Comparison of ENCODE assay signal across 9 cellular contexts in genomic region chr1:47444578-47445465, GRCh38. TPM values are rescaled to one million over a fixed set of nuclear protein-coding genes. Genes with fewer than 3 reads are reported as not detected.
DNase-seq lines count a peak whose midpoint lies in the region; ATAC-seq and TF ChIP-seq lines count a peak whose summit lies in the region.
"Had no signal": no experiment of that assay in that cellular context is flagged by ENCODE, and none has a peak within 500 bp of the region (broad histone marks: within the 10 kb centered on the region; RNA-seq: fewer than 3 reads in every experiment).

No MANE protein-coding gene starts in this region.

- TF ChIP-seq CTCF in AG04450 (IDR thresholded peaks at IDR 0.05; ENCODE audit: low read depth, low read length) (no peak), mammary epithelial cell (conservative IDR thresholded peaks at IDR 0.05 in 1 of 2, IDR thresholded peaks at IDR 0.05 in 1 of 2; ENCODE audit: extremely low read depth in 1 of 2, insufficient read depth in 1 of 2, low read depth in 1 of 2, low read length in 2 of 2) (no peak), CD14-positive monocyte (IDR thresholded peaks at IDR 0.05) (no peak)

- CTCF ChIA-PET in AG04450 (lab: Charles Lee) (interaction anchor here (1.1 kb wide), 2 partner anchors 9 to 266 kb away, joined by 3 to 5 read pairs; no protein-coding TSS in a partner anchor), mammary epithelial cell (lab: Charles Lee; ENCODE audit: low non-redundant PET) (no interaction called here)

- H3K27me3 Mint-ChIP-seq in CD14-positive monocyte (ENCODE audit: low read depth in 3 of 3): peaks cover 20 to 21% (median 20%) of the 10 kb centered on the region in 3 donors

- POLR2A ChIA-PET in AG04450 (lab: Yijun Ruan, JAX): no interaction called here

- H3K4me1 ChIP-seq in HUES6 (ENCODE audit: control insufficient read depth, insufficient read depth, low read length) (peaks cover 34% of the 10 kb centered on the region), mammary epithelial cell (ENCODE audit: insufficient read depth, low read length) (no peaks in the 10 kb centered on the region), mucosa of rectum (ENCODE audit: control insufficient read depth in 2 of 2, insufficient read depth in 2 of 2, low read length in 2 of 2) (peaks cover 21 to 28% of the 10 kb centered on the region in 2 donors)

- no peak overlapping the region for H3K4me2 ChIP-seq in mammary epithelial cell (ENCODE audit: insufficient read depth, low read depth, low read length)

- WGBS in mammary epithelial cell (ENCODE audit: low coverage, missing lambda C conversion rate): 14% methylated on average over 44 of the region's 72 CpGs

- H3K36me3 ChIP-seq in HUES6 (ENCODE audit: control insufficient read depth, insufficient read depth, low read length): no peaks in the 10 kb centered on the region
- H3K36me3 ChIP-seq in mammary epithelial cell (ENCODE audit: insufficient read depth, low read length): no peaks in the 10 kb centered on the region
- H3K36me3 ChIP-seq in mucosa of rectum (ENCODE audit: control insufficient read depth in 2 of 2, insufficient read depth in 2 of 2, low read length in 2 of 2): peaks cover 0 to 5% of the 10 kb centered on the region in 2 donors

- no peak for ATAC-seq in HG03280 (IDR thresholded peaks at IDR 0.05; ENCODE audit: unreplicated experiment)
- no peak for ATAC-seq in HG03196 (IDR thresholded peaks at IDR 0.05; ENCODE audit: unreplicated experiment)

- no peak overlapping the region for H3K27ac Mint-ChIP-seq in CD14-positive monocyte

- peaks cover 94% of the 10 kb centered on the region for H3K27me3 ChIP-seq in AG04450 (ENCODE audit: control insufficient read depth, insufficient read depth, low read length)
- peaks cover 100% of the 10 kb centered on the region for H3K27me3 ChIP-seq in HUES6 (ENCODE audit: control insufficient read depth, insufficient read depth, low read length)
- peaks cover 42% of the 10 kb centered on the region for H3K27me3 ChIP-seq in mammary epithelial cell (ENCODE audit: insufficient read depth, low read length)
- H3K27me3 ChIP-seq in mucosa of rectum (ENCODE audit: control insufficient read depth in 2 of 2, insufficient read depth in 2 of 2, low read length in 2 of 2): peaks cover 30 to 53% of the 10 kb centered on the region in 2 donors

- H3K4me3 ChIP-seq in AG04450 (ENCODE audit: low read depth, low read length): peak overlapping the region; percentile 20; the same call in 1 of the 2 replicates
- H3K4me3 ChIP-seq in HUES6 (ENCODE audit: low read depth, low read length): peak overlapping the region; percentile 49
- H3K4me3 ChIP-seq in mammary epithelial cell (replicated peaks in 1 of 3; ENCODE audit: insufficient read depth in 1 of 3, low read depth in 2 of 3, low read length in 3 of 3): no peak overlapping the region
- H3K4me3 ChIP-seq in mucosa of rectum (ENCODE audit: low read length in 2 of 2): peak overlapping the region; percentile 67 to 71

- DNase-seq in AG04450 (ENCODE audit: low read depth, low spot score) (no peak), mammary epithelial cell (peak; percentile 34), CD14-positive monocyte (ENCODE audit: low spot score) (no peak), epidermal melanocyte (ENCODE audit: insufficient read length, low spot score) (no peak)

- H3K79me2 ChIP-seq in mammary epithelial cell (ENCODE audit: insufficient read depth, low read length): no peaks in the 10 kb centered on the region

- BruUV-seq in mammary epithelial cell (replicated peaks; lab: Mats Ljungman, UMichigan): no TSS peak

- in situ Hi-C loops in mammary epithelial cell (cut with MboI; ENCODE audit: low sequenced_read_pairs in 2 of 2): no loop called here

- H3K9me3 ChIP-seq in AG04450 (ENCODE audit: control insufficient read depth, insufficient read depth, low read length) (no peaks in the 10 kb centered on the region; the same call in 1 of the 2 replicates), HUES6 (ENCODE audit: control insufficient read depth, insufficient read depth, low read depth, low read length) (no peaks in the 10 kb centered on the region), mammary epithelial cell (replicated peaks; ENCODE audit: insufficient read depth, low read length) (peaks cover 12% of the 10 kb centered on the region), mucosa of rectum (ENCODE audit: control insufficient read depth in 2 of 2, low read length in 2 of 2) (no peaks in the 10 kb centered on the region)

- H3K27ac ChIP-seq in AG04450 (ENCODE audit: low read depth, low read length): no peak overlapping the region
- H3K27ac ChIP-seq in HUES6 (ENCODE audit: low read depth, low read length): no peak overlapping the region
- no peak overlapping the region for H3K27ac ChIP-seq in mammary epithelial cell (ENCODE audit: insufficient read depth, low read depth, low read length)
- peak overlapping the region; percentile 35 to 50 for H3K27ac ChIP-seq in mucosa of rectum (ENCODE audit: low read depth in 2 of 2, low read length in 2 of 2)

- peaks cover 22% of the 10 kb centered on the region for H3K4me1 Mint-ChIP-seq in CD14-positive monocyte

- no peaks in the 10 kb centered on the region for H4K20me1 ChIP-seq in mammary epithelial cell (ENCODE audit: insufficient read depth, low read length)

- H3K36me3 Mint-ChIP-seq in CD14-positive monocyte: peaks cover 9 to 16% of the 10 kb centered on the region in 2 donors

- dilution Hi-C loops in mammary epithelial cell (cut with HindIII; ENCODE audit: low sequenced_read_pairs): loop anchor here (5.0 kb wide), 2 partner anchors 252 to 272 kb away; no protein-coding TSS in a partner anchor

- peaks cover 0 to 36% (median 23%) of the 10 kb centered on the region in 7 donors for H3K9me3 Mint-ChIP-seq in CD14-positive monocyte

- peak overlapping the region in 1 of 2 donors; percentile 79 for H3K4me3 Mint-ChIP-seq in CD14-positive monocyte

- no peak overlapping the region for H2AFZ ChIP-seq in mammary epithelial cell (ENCODE audit: low read depth, low read length)

- H3K9ac ChIP-seq in HUES6 (ENCODE audit: low read length) (no peak overlapping the region), mammary epithelial cell (ENCODE audit: insufficient read depth, low read length) (no peak overlapping the region), mucosa of rectum (ENCODE audit: low read depth in 1 of 2, low read length in 2 of 2) (peak overlapping the region; percentile 70 to 94)

- intact Hi-C loops in mammary epithelial cell (cut with micrococcal nuclease): no loop called here
- intact Hi-C loops in CD14-positive monocyte (cut with micrococcal nuclease): loop anchor here in 1 of 2 donors (5.0 kb wide), 1 partner anchor 218 kb away; no protein-coding TSS in a partner anchor

RNA-seq across cellular contexts. Expression of gene FOXD2, which starts 7.0 kb away (rescaled TPM):
- polyA plus RNA-seq in AG04450 (2011; rRNA removed): 0.01 TPM in 1 of 2 replicates, not detected in the other
- not detected in 2 replicates for polyA minus RNA-seq in AG04450 (2011; rRNA and poly(A)+ RNA removed)
- 1 to 10 TPM in 1 of 2 donors, under 1 TPM in 1; 0.50 to 1.1 TPM for total RNA-seq in mammary epithelial cell
- polyA plus RNA-seq in mammary epithelial cell: 0.16 TPM
- polyA minus RNA-seq in mammary epithelial cell: not detected
- under 1 TPM in 1 of 2 donors, not detected in 1; 0.11 TPM for polyA plus RNA-seq in CD14-positive monocyte

RNA-seq across cellular contexts. Expression of gene FOXE3, which starts 28.7 kb away (rescaled TPM):
- polyA plus RNA-seq in AG04450 (2011; rRNA removed) (not detected in 2 replicates), mammary epithelial cell (0.03 TPM), CD14-positive monocyte (not detected)
- polyA minus RNA-seq in AG04450 (2011; rRNA and poly(A)+ RNA removed): not detected in 2 replicates
- not detected for total RNA-seq in mammary epithelial cell
- not detected for polyA minus RNA-seq in mammary epithelial cell
- total RNA-seq: liver had no signal
- polyA plus RNA-seq: liver had no signal

Comparison
In these comparisons a context has a peak if more than half of its experiments do, and no peak if none do; other contexts are left out.
1. H3K27ac ChIP-seq: peak in mucosa of rectum (2 of 2); none in AG04450 (single experiment), HUES6 (single experiment) and mammary epithelial cell (single experiment).
2. H3K4me3 ChIP-seq: peak in AG04450 (single experiment), HUES6 (single experiment) and mucosa of rectum (2 of 2); none in mammary epithelial cell (0 of 3).
3. H3K9ac ChIP-seq: peak in mucosa of rectum (2 of 2); none in HUES6 (single experiment) and mammary epithelial cell (single experiment).